In the genomic region with DNA sequence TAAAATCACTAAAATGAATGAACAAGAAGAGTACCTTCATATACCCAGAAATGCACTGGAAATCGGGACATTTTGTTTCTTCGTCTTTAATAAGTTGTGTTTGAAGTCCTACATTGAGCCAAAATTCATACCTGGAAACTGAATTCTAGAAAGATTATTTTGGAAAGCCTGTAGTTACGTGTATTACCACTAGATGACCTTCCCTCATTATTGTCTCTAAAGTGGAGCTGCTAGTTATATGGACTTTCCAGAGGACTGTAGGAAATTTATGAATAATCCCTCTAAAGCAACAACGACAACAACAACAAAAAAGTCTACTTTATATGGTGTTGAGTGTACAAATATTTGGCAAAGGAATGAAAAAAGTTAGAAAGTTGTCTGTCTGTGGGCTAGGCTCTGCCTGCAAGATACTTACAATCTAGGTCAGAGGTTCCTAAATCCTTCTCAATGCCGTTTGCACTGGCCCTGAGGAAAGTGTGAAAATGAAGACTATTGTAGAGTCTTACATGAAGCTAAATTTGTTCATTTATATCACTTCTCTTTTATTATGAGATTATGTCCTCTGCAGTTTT, we compare ENCODE assay signal across 10 cellular contexts.
DNase-seq lines count a peak whose midpoint lies in the region; ATAC-seq and TF ChIP-seq lines count a peak whose summit lies in the region.
"Had no signal": no experiment of that assay in that cellular context is flagged by ENCODE, and none has a peak within 500 bp of the region (broad histone marks: within the 10 kb centered on the region; RNA-seq: fewer than 3 reads in every experiment).

No MANE protein-coding gene starts in this region.

- no peak for DNase-seq in DND-41
- peak; percentile 33 to 37 for DNase-seq in Kasumi-1 (lab: John Stamatoyannopoulos, UW)
- DNase-seq in mammary epithelial cell = no peak
- DNase-seq in neural progenitor cell (ENCODE audit: low spot score) = no peak
- no peak for DNase-seq in C1 segment of cervical spinal cord (lab: John Stamatoyannopoulos, UW)
- DNase-seq in NCI-H526 treated with DMSO at 0.1 percent for 48 hours (lab: John Stamatoyannopoulos, UW) = no peak
- DNase-seq in NOMO-1 treated with dmso at 0.1 percent for 144 hours (lab: John Stamatoyannopoulos, UW; ENCODE audit: unreplicated experiment) = no peak
- DNase-seq: activated naive CD8-positive, alpha-beta T cell treated with anti-CD3 and anti-CD28 coated beads, Interleukin-2, amount 50 U/mL, for 24 hours; kidney had no signal

- no peak overlapping the region for H2AFZ ChIP-seq in DND-41 (ENCODE audit: low read depth, low read length)
- H2AFZ ChIP-seq in mammary epithelial cell (ENCODE audit: low read depth, low read length) = no peak overlapping the region
- H2AFZ ChIP-seq in neural progenitor cell (replicated peaks) = no peak overlapping the region

- H3F3A ChIP-seq in neural progenitor cell (ENCODE audit: low read depth) = no peaks in the 10 kb centered on the region

- H3K9me3 ChIP-seq in DND-41 (ENCODE audit: insufficient read depth, low read length, severe bottlenecking) = no peaks in the 10 kb centered on the region
- H3K9me3 ChIP-seq in mammary epithelial cell (replicated peaks; ENCODE audit: insufficient read depth, low read length) = no peaks in the 10 kb centered on the region
- H3K9me3 ChIP-seq in neural progenitor cell (ENCODE audit: low read depth) = no peaks in the 10 kb centered on the region

- no peak overlapping the region for H3K9ac ChIP-seq in DND-41 (ENCODE audit: low read depth, low read length)
- no peak overlapping the region for H3K9ac ChIP-seq in mammary epithelial cell (ENCODE audit: insufficient read depth, low read length)
- no peak overlapping the region for H3K9ac ChIP-seq in neural progenitor cell

- no peak overlapping the region for H3K4me3 ChIP-seq in DND-41 (ENCODE audit: low read depth in 1 of 2, low read length in 2 of 2)
- H3K4me3 ChIP-seq in mammary epithelial cell (replicated peaks in 1 of 3; ENCODE audit: insufficient read depth in 1 of 3, low read depth in 2 of 3, low read length in 3 of 3) = no peak overlapping the region
- no peak overlapping the region for H3K4me3 ChIP-seq in neural progenitor cell

- H3K27ac ChIP-seq in DND-41 (ENCODE audit: low read length) (no peak overlapping the region), mammary epithelial cell (ENCODE audit: insufficient read depth, low read depth, low read length) (no peak overlapping the region), neural progenitor cell (no peak overlapping the region)

- H3K27ac Mint-ChIP-seq in neural progenitor cell = no peak overlapping the region
- H3K27ac Mint-ChIP-seq: activated naive CD8-positive, alpha-beta T cell treated with anti-CD3 and anti-CD28 coated beads, Interleukin-2, amount 50 U/mL, for 24 hours had no signal

- no peak overlapping the region for H3K4me3 Mint-ChIP-seq in neural progenitor cell
- H3K4me3 Mint-ChIP-seq: activated naive CD8-positive, alpha-beta T cell treated with anti-CD3 and anti-CD28 coated beads, Interleukin-2, amount 50 U/mL, for 24 hours had no signal

- 34% methylated on average over 5 of the region's 5 CpGs for WGBS in mammary epithelial cell (ENCODE audit: low coverage, missing lambda C conversion rate)

- intact Hi-C loops in mammary epithelial cell (cut with micrococcal nuclease) = loop anchor here (1.0 to 5.0 kb wide), 3 partner anchors 76 to 155 kb away; no protein-coding TSS in a partner anchor

- ATAC-seq in DND-41 (ENCODE audit: insufficient read depth, low read depth) (no peak), HG02840 (IDR thresholded peaks at IDR 0.05; ENCODE audit: low FRiP score, unreplicated experiment) (no peak)
- ATAC-seq: activated naive CD8-positive, alpha-beta T cell treated with anti-CD3 and anti-CD28 coated beads, Interleukin-2, amount 50 U/mL, for 24 hours had no signal

- H3K36me3 ChIP-seq in DND-41 (ENCODE audit: insufficient read depth, low read length) (no peaks in the 10 kb centered on the region), mammary epithelial cell (ENCODE audit: insufficient read depth, low read length) (no peaks in the 10 kb centered on the region), neural progenitor cell (no peaks in the 10 kb centered on the region)

- CTCF ChIA-PET in mammary epithelial cell (lab: Charles Lee; ENCODE audit: low non-redundant PET) = interaction anchor here (0.6 to 0.8 kb wide), 4 partner anchors 10 to 128 kb away, joined by 4 to 6 read pairs (median 5); no protein-coding TSS in a partner anchor

- H3K9me3 Mint-ChIP-seq in neural progenitor cell = no peaks in the 10 kb centered on the region
- H3K9me3 Mint-ChIP-seq: activated naive CD8-positive, alpha-beta T cell treated with anti-CD3 and anti-CD28 coated beads, Interleukin-2, amount 50 U/mL, for 24 hours had no signal

- H4K20me1 ChIP-seq in DND-41 (ENCODE audit: insufficient read depth, low read length) (no peaks in the 10 kb centered on the region), mammary epithelial cell (ENCODE audit: insufficient read depth, low read length) (no peaks in the 10 kb centered on the region), neural progenitor cell (ENCODE audit: low read depth) (no peaks in the 10 kb centered on the region)

- no peaks in the 10 kb centered on the region for H3K4me1 ChIP-seq in DND-41 (ENCODE audit: insufficient read depth, low read length)
- peaks cover 18% of the 10 kb centered on the region for H3K4me1 ChIP-seq in mammary epithelial cell (ENCODE audit: insufficient read depth, low read length)
- no peaks in the 10 kb centered on the region for H3K4me1 ChIP-seq in neural progenitor cell

- dilution Hi-C loops in mammary epithelial cell (cut with HindIII; ENCODE audit: low sequenced_read_pairs) = loop anchor here (5.0 kb wide), 1 partner anchor 77 kb away; no protein-coding TSS in a partner anchor

- in situ Hi-C loops in mammary epithelial cell (cut with MboI; ENCODE audit: low sequenced_read_pairs in 2 of 2) = no loop called here

- H3K79me2 ChIP-seq in DND-41 (ENCODE audit: insufficient read depth, low read length) = no peaks in the 10 kb centered on the region
- no peaks in the 10 kb centered on the region for H3K79me2 ChIP-seq in mammary epithelial cell (ENCODE audit: insufficient read depth, low read length)
- H3K79me2 ChIP-seq in neural progenitor cell (ENCODE audit: low read depth) = no peaks in the 10 kb centered on the region

- H3K4me2 ChIP-seq in DND-41 (ENCODE audit: insufficient read depth, low read length) = no peak overlapping the region
- H3K4me2 ChIP-seq in mammary epithelial cell (ENCODE audit: insufficient read depth, low read depth, low read length) = no peak overlapping the region
- no peak overlapping the region for H3K4me2 ChIP-seq in neural progenitor cell

- H3K27me3 Mint-ChIP-seq in neural progenitor cell (ENCODE audit: insufficient read depth, low read depth) = peaks cover 2% of the 10 kb centered on the region

- TF ChIP-seq CTCF in DND-41 (IDR thresholded peaks at IDR 0.05; ENCODE audit: borderline replicate concordance, extremely low read depth, low read length, poor library complexity, severe bottlenecking) = peak; percentile 43
- peak; percentile 59 to 66 for TF ChIP-seq CTCF in mammary epithelial cell (conservative IDR thresholded peaks at IDR 0.05 in 1 of 2, IDR thresholded peaks at IDR 0.05 in 1 of 2; ENCODE audit: extremely low read depth in 1 of 2, insufficient read depth in 1 of 2, low read depth in 1 of 2, low read length in 2 of 2)
- peak; percentile 45 for TF ChIP-seq CTCF in neural progenitor cell (IDR thresholded peaks at IDR 0.05)

- H3K4me1 Mint-ChIP-seq in neural progenitor cell = no peaks in the 10 kb centered on the region
- H3K4me1 Mint-ChIP-seq: activated naive CD8-positive, alpha-beta T cell treated with anti-CD3 and anti-CD28 coated beads, Interleukin-2, amount 50 U/mL, for 24 hours had no signal

- no TSS peak for BruUV-seq in mammary epithelial cell (replicated peaks; lab: Mats Ljungman, UMichigan)

- H3K27me3 ChIP-seq in DND-41 (ENCODE audit: insufficient read depth, low read length, poor library complexity) (peaks cover 2% of the 10 kb centered on the region), mammary epithelial cell (ENCODE audit: insufficient read depth, low read length) (no peaks in the 10 kb centered on the region), neural progenitor cell (no peaks in the 10 kb centered on the region)

- H3K36me3 Mint-ChIP-seq in neural progenitor cell = no peaks in the 10 kb centered on the region

Comparison
In these comparisons a context has a peak if more than half of its experiments do, and no peak if none do; other contexts are left out.
1. DNase-seq: peak in Kasumi-1 (2 of 2); none in DND-41 (single experiment), mammary epithelial cell (single experiment), neural progenitor cell (single experiment), C1 segment of cervical spinal cord (0 of 14), NCI-H526 treated with DMSO at 0.1 percent for 48 hours (single experiment) and NOMO-1 treated with dmso at 0.1 percent for 144 hours (single experiment).
2. Peak in every context shown above with its lines, with median percentiles within 50 percentile points of each other: CTCF ChIP-seq.